1 cellular context compared by ENCODE assay signal in genomic region chr5:124179788-124180187, GRCh38.
TF ChIP-seq lines count a peak whose summit lies in the region.

No MANE protein-coding gene starts in this region.

TF ChIP-seq in SK-N-SH, 30 proteins besides CTCF, POLR2A, EP300 and RAD21 (continued from another document):
- TF ChIP-seq, protein P1, sequence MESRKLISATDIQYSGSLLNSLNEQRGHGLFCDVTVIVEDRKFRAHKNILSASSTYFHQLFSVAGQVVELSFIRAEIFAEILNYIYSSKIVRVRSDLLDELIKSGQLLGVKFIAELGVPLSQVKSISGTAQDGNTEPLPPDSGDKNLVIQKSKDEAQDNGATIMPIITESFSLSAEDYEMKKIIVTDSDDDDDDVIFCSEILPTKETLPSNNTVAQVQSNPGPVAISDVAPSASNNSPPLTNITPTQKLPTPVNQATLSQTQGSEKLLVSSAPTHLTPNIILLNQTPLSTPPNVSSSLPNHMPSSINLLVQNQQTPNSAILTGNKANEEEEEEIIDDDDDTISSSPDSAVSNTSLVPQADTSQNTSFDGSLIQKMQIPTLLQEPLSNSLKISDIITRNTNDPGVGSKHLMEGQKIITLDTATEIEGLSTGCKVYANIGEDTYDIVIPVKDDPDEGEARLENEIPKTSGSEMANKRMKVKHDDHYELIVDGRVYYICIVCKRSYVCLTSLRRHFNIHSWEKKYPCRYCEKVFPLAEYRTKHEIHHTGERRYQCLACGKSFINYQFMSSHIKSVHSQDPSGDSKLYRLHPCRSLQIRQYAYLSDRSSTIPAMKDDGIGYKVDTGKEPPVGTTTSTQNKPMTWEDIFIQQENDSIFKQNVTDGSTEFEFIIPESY (IDR thresholded peaks at IDR 0.05; ENCODE audit: borderline replicate concordance, low read depth), result no peak
- TF ChIP-seq RCOR1 (IDR thresholded peaks at IDR 0.05; ENCODE audit: low read length) (peak; percentile 60; the same call in 1 of the 2 replicates), NRF1 (IDR thresholded peaks at IDR 0.05; ENCODE audit: low read depth, low read length) (no peak), ELF1 (IDR thresholded peaks at IDR 0.05) (no peak), SMC3 (IDR thresholded peaks at IDR 0.05; ENCODE audit: low read depth, low read length) (no peak), USF1 (IDR thresholded peaks at IDR 0.05; ENCODE audit: borderline replicate concordance, low read depth) (no peak), TEAD4 (IDR thresholded peaks at IDR 0.05; ENCODE audit: borderline replicate concordance, insufficient read depth) (no peak), NFIC (IDR thresholded peaks at IDR 0.05; ENCODE audit: borderline replicate concordance) (no peak)
